Comparison of ENCODE assay signal across 1 cellular context in the genomic region with DNA sequence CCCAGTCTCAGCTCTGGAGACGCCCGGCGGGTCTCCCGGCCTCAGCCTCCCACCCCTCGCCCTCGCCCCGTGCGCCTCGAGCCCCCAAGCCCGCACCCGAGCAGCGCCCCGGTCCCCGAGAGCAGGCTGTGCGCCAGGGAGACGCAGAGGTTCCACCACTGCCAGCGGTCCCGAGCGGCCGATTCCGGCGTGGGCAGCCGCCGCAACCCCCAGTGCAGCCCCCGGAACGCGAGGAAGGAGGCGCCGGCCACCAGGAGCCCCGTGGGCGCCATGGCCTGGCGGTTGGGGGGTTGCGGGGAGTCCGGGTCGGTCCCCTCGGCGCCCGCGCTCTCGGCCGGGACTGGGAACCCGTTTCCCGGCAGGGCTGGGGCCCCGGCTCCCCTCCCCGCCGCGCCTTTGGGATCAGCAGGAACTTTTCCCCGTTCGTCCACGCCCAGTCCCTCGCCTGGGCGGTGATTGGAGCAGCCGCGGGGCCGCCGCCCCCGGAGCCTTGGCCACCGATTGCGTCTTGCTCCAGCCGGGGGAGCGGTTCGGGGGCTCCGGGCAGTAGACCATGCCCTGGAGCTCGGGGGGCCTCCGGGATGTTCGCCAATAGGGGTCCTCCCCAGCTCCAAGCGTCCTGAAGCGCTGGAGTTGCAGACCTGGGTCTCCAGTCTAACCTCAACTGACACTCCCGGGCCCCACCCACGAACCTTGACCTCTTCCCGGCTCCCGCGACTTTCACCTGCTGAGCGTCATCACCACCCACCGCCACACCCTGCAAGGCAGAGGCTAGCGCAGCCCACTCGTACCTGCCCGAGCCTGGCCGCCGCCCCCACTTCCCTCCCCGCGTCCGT.
TF ChIP-seq lines count a peak whose summit lies in the region.

A gene with protein sequence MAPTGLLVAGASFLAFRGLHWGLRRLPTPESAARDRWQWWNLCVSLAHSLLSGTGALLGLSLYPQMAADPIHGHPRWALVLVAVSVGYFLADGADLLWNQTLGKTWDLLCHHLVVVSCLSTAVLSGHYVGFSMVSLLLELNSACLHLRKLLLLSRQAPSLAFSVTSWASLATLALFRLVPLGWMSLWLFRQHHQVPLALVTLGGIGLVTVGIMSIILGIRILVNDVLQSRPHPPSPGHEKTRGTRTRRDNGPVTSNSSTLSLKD (minus strand): TSS at position 407 of the 836 bp plus-strand sequence. CDS start 135 bp downstream, at position 272.

TF ChIP-seq in A549, 52 proteins besides CTCF, POLR2A, EP300 and RAD21 (continued from another document):
- TF ChIP-seq, protein P1, sequence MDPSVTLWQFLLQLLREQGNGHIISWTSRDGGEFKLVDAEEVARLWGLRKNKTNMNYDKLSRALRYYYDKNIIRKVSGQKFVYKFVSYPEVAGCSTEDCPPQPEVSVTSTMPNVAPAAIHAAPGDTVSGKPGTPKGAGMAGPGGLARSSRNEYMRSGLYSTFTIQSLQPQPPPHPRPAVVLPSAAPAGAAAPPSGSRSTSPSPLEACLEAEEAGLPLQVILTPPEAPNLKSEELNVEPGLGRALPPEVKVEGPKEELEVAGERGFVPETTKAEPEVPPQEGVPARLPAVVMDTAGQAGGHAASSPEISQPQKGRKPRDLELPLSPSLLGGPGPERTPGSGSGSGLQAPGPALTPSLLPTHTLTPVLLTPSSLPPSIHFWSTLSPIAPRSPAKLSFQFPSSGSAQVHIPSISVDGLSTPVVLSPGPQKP (IDR thresholded peaks at IDR 0.05; ENCODE audit: low read depth, low read length), result no peak
- TF ChIP-seq, protein P2, sequence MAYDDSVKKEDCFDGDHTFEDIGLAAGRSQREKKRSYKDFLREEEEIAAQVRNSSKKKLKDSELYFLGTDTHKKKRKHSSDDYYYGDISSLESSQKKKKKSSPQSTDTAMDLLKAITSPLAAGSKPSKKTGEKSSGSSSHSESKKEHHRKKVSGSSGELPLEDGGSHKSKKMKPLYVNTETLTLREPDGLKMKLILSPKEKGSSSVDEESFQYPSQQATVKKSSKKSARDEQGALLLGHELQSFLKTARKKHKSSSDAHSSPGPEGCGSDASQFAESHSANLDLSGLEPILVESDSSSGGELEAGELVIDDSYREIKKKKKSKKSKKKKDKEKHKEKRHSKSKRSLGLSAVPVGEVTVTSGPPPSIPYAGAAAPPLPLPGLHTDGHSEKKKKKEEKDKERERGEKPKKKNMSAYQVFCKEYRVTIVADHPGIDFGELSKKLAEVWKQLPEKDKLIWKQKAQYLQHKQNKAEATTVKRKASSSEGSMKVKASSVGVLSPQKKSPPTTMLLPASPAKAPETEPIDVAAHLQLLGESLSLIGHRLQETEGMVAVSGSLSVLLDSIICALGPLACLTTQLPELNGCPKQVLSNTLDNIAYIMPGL (CRISPR knock-in tag; IDR thresholded peaks at IDR 0.05; ENCODE audit: borderline replicate concordance), result no peak
- TF ChIP-seq ZSCAN20 (CRISPR knock-in tag; IDR thresholded peaks at IDR 0.05), result no peak
- TF ChIP-seq RARB (CRISPR knock-in tag; IDR thresholded peaks at IDR 0.05), result peak; percentile 96
- no peak for TF ChIP-seq NR3C1 (IDR thresholded peaks at IDR 0.05)
- no peak for TF ChIP-seq KDM5A (IDR thresholded peaks at IDR 0.05)
- no peak for TF ChIP-seq CHD4 (IDR thresholded peaks at IDR 0.05; ENCODE audit: borderline replicate concordance)
- no peak for TF ChIP-seq SMC3 (IDR thresholded peaks at IDR 0.05)
- TF ChIP-seq CBX8 (IDR thresholded peaks at IDR 0.05), result no peak
- TF ChIP-seq JUNB (IDR thresholded peaks at IDR 0.05), result no peak
- TF ChIP-seq SREBF2 (IDR thresholded peaks at IDR 0.05), result no peak
- TF ChIP-seq EHF (CRISPR knock-in tag; IDR thresholded peaks at IDR 0.05), result no peak
- TF ChIP-seq FOSB (CRISPR knock-in tag; IDR thresholded peaks at IDR 0.05), result no peak
- TF ChIP-seq CBX2 (IDR thresholded peaks at IDR 0.05; ENCODE audit: borderline replicate concordance, low read depth), result no peak
- TF ChIP-seq, protein P3, sequence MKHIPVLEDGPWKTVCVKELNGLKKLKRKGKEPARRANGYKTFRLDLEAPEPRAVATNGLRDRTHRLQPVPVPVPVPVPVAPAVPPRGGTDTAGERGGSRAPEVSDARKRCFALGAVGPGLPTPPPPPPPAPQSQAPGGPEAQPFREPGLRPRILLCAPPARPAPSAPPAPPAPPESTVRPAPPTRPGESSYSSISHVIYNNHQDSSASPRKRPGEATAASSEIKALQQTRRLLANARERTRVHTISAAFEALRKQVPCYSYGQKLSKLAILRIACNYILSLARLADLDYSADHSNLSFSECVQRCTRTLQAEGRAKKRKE (CRISPR knock-in tag; IDR thresholded peaks at IDR 0.05; ENCODE audit: low read depth), result no peak
- no peak for TF ChIP-seq RFX5 (IDR thresholded peaks at IDR 0.05)
- TF ChIP-seq, protein P4, sequence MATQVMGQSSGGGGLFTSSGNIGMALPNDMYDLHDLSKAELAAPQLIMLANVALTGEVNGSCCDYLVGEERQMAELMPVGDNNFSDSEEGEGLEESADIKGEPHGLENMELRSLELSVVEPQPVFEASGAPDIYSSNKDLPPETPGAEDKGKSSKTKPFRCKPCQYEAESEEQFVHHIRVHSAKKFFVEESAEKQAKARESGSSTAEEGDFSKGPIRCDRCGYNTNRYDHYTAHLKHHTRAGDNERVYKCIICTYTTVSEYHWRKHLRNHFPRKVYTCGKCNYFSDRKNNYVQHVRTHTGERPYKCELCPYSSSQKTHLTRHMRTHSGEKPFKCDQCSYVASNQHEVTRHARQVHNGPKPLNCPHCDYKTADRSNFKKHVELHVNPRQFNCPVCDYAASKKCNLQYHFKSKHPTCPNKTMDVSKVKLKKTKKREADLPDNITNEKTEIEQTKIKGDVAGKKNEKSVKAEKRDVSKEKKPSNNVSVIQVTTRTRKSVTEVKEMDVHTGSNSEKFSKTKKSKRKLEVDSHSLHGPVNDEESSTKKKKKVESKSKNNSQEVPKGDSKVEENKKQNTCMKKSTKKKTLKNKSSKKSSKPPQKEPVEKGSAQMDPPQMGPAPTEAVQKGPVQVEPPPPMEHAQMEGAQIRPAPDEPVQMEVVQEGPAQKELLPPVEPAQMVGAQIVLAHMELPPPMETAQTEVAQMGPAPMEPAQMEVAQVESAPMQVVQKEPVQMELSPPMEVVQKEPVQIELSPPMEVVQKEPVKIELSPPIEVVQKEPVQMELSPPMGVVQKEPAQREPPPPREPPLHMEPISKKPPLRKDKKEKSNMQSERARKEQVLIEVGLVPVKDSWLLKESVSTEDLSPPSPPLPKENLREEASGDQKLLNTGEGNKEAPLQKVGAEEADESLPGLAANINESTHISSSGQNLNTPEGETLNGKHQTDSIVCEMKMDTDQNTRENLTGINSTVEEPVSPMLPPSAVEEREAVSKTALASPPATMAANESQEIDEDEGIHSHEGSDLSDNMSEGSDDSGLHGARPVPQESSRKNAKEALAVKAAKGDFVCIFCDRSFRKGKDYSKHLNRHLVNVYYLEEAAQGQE (IDR thresholded peaks at IDR 0.05), result no peak; the same call in 1 of the 2 replicates
- TF ChIP-seq, protein P5, sequence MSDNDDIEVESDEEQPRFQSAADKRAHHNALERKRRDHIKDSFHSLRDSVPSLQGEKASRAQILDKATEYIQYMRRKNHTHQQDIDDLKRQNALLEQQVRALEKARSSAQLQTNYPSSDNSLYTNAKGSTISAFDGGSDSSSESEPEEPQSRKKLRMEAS (IDR thresholded peaks at IDR 0.05), result peak; percentile 42; the same call in 1 of the 2 replicates
- peak; percentile 12 to 17; a peak in 3 of 5 replicates for TF ChIP-seq JUN (IDR thresholded peaks at IDR 0.05)
- TF ChIP-seq, protein P6, sequence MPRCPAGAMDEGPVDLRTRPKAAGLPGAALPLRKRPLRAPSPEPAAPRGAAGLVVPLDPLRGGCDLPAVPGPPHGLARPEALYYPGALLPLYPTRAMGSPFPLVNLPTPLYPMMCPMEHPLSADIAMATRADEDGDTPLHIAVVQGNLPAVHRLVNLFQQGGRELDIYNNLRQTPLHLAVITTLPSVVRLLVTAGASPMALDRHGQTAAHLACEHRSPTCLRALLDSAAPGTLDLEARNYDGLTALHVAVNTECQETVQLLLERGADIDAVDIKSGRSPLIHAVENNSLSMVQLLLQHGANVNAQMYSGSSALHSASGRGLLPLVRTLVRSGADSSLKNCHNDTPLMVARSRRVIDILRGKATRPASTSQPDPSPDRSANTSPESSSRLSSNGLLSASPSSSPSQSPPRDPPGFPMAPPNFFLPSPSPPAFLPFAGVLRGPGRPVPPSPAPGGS (IDR thresholded peaks at IDR 0.05), result no peak
- no peak for TF ChIP-seq BHLHE40 (IDR thresholded peaks at IDR 0.05; ENCODE audit: low read depth, low read length)
- TF ChIP-seq CHD2 (IDR thresholded peaks at IDR 0.05; ENCODE audit: low read length, partially characterized antibody), result peak; percentile 66
- no peak for TF ChIP-seq ZFP36 (IDR thresholded peaks at IDR 0.05; ENCODE audit: borderline replicate concordance, partially characterized antibody)
